Comparison of ENCODE assay signal across 8 cellular contexts in the genomic region with DNA sequence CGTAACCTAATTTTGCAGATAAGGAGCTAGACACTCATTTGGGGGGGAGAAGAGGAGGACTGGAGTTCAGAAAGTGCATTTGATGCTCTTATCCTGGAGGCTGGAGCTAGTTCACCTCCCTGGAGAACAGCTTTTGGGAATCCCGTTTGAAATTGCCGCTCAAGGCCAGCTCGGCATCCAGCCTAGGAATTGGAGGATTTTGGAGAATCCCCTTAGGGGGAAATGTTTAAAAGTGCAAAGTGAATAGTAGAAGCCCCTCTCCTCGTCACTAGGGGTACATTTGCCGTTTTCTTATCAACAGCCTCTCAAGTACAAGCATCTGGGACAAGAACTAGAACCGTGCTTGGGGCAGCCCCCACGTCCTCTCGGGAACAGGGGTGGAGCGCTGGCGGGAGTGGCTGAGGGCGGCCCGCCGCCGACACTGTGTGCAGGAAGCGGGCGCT. TPM values are rescaled to one million over a fixed set of nuclear protein-coding genes. Genes with fewer than 3 reads are reported as not detected.
DNase-seq lines count a peak whose midpoint lies in the region; ATAC-seq and TF ChIP-seq lines count a peak whose summit lies in the region.

No MANE protein-coding gene starts in this region.

- peaks cover 7% of the 10 kb centered on the region for H3K36me3 Mint-ChIP-seq in T-helper 17 cell (ENCODE audit: low read depth)

- no peak for TF ChIP-seq CTCF in thyroid gland (IDR thresholded peaks at IDR 0.05)

- no peak for TF ChIP-seq POLR2A in thyroid gland (IDR thresholded peaks at IDR 0.05)

- peaks cover 39% of the 10 kb centered on the region for H3K4me1 Mint-ChIP-seq in T-helper 17 cell

- 2 to 5% methylated on average over 10 to 17 of the region's 17 CpGs for WGBS in thyroid gland, 2 donors

- H3K36me3 ChIP-seq in thyroid gland, result no peaks in the 10 kb centered on the region

- H3K27ac ChIP-seq in thyroid gland, result peak overlapping the region; percentile 98 to 100 (median 99)

- H3K4me3 Mint-ChIP-seq in T-helper 17 cell, result peak overlapping the region; percentile 99

- H3K27me3 Mint-ChIP-seq in T-helper 17 cell, result no peaks in the 10 kb centered on the region

- H3K27me3 ChIP-seq in mononuclear cell (ENCODE audit: insufficient read depth, low read length) (no peaks in the 10 kb centered on the region), thyroid gland (no peaks in the 10 kb centered on the region)

- H3K4me3 ChIP-seq in mononuclear cell (ENCODE audit: low read length), result peak overlapping the region; percentile 76
- peak overlapping the region; percentile 35 to 77 (median 71) for H3K4me3 ChIP-seq in thyroid gland (replicated peaks in 1 of 3)

- peak; percentile 77 for DNase-seq in AG08396 (ENCODE audit: low spot score)
- peak; percentile 42 to 51 (median 49) for DNase-seq in T-helper 17 cell
- peak; percentile 39 for DNase-seq in effector CD4-positive, alpha-beta T cell
- DNase-seq in thyroid gland, result peak in 1 of 2 donors; percentile 89
- DNase-seq in activated CD4-positive, CD25-positive, alpha-beta regulatory T cell (lab: John Stamatoyannopoulos, UW), result no peak

- H3K4me1 ChIP-seq in mononuclear cell (ENCODE audit: insufficient read depth, low read length) (peaks cover 35% of the 10 kb centered on the region), thyroid gland (peaks cover 23 to 37% of the 10 kb centered on the region in 2 donors)

- H3K27ac Mint-ChIP-seq in T-helper 17 cell, result peak overlapping the region; percentile 98

- intact Hi-C loops in thyroid gland (cut with DNase I), result loop anchor here (10.0 kb wide), 1 partner anchor 102 kb away; a partner anchor contains a TSS

- peak; percentile 17 for ATAC-seq in GM18868 (IDR thresholded peaks at IDR 0.05; ENCODE audit: unreplicated experiment)
- ATAC-seq in HG03280 (IDR thresholded peaks at IDR 0.05; ENCODE audit: unreplicated experiment), result peak; percentile 13
- ATAC-seq in T-helper 17 cell, result peak; percentile 17

- H3K9me3 ChIP-seq in T-helper 17 cell (ENCODE audit: control insufficient read depth, low read length, poor library complexity, severe bottlenecking) (no peaks in the 10 kb centered on the region), mononuclear cell (ENCODE audit: low read depth, low read length) (no peaks in the 10 kb centered on the region), thyroid gland (no peaks in the 10 kb centered on the region)

RNA-seq across cellular contexts. Expression of a gene that starts 1.3 kb away (rescaled TPM):
- total RNA-seq in T-helper 17 cell, result 100 to 1,000 TPM; 109 to 111 TPM
- 190 TPM for total RNA-seq in mononuclear cell
- 100 to 1,000 TPM in 1 of 4 donors, 10 to 100 TPM in 3; 70.3 to 123 (median 88.6) TPM for total RNA-seq in thyroid gland

RNA-seq across cellular contexts. Expression of a gene that starts 6.7 kb away (rescaled TPM):
- total RNA-seq in T-helper 17 cell (10 to 100 TPM in 1 of 2 donors, 1 to 10 TPM in 1; 1.1 to 36.8 TPM), mononuclear cell (17.8 TPM), thyroid gland (100 to 1,000 TPM in 1 of 4 donors, 10 to 100 TPM in 3; 47.0 to 148 (median 52.9) TPM)

Comparison
In these comparisons a context has a peak if more than half of its experiments do, and no peak if none do; other contexts are left out.
1. DNase-seq: peak in AG08396 (single experiment), T-helper 17 cell (3 of 3) and effector CD4-positive, alpha-beta T cell (single experiment); none in activated CD4-positive, CD25-positive, alpha-beta regulatory T cell (0 of 4).
2. Peak in every context shown above with its lines, with median percentiles within 50 percentile points of each other: ATAC-seq.